ENCODE assay signal across 25 cellular contexts in genomic region chr4:109614466-109614865, GRCh38.
"Had no signal": no experiment of that assay in that cellular context is flagged by ENCODE, and none has a peak within 500 bp of the region (broad histone marks: within the 10 kb centered on the region; RNA-seq: fewer than 3 reads in every experiment).

No MANE protein-coding gene starts in this region.

- H3K79me2 ChIP-seq: hepatocyte had no signal

- H3K4me3 ChIP-seq: ascending aorta, colonic mucosa, dorsolateral prefrontal cortex, hepatocyte, left ventricle myocardium inferior, upper lobe of right lung had no signal

- H3K9me3 Mint-ChIP-seq: activated naive CD8-positive, alpha-beta T cell treated with anti-CD3 and anti-CD28 coated beads, Interleukin-2, amount 50 U/mL, for 24 hours; central memory CD8-positive, alpha-beta T cell; effector memory CD8-positive, alpha-beta T cell; immature natural killer cell; natural killer cell had no signal

- H3K4me1 ChIP-seq: ascending aorta, colonic mucosa, left ventricle myocardium inferior, upper lobe of right lung had no signal

- H3K4me2 ChIP-seq: hepatocyte had no signal

- H3K9me3 ChIP-seq: ascending aorta, colonic mucosa, upper lobe of right lung had no signal

- H3K27me3 Mint-ChIP-seq: activated CD4-positive, alpha-beta memory T cell treated with anti-CD3 and anti-CD28 coated beads, Interleukin-2, amount 10 ng/mL, durations not matched to agents 7 days and 5 days; activated CD8-positive, alpha-beta memory T cell treated with anti-CD3 and anti-CD28 coated beads, Interleukin-2, amount 10 ng/mL, durations not matched to agents 7 days and 5 days; activated naive CD4-positive, alpha-beta T cell treated with anti-CD3 and anti-CD28 coated beads, Interleukin-2, amount 10 ng/mL, durations not matched to agents 7 days and 5 days; activated naive CD8-positive, alpha-beta T cell treated with anti-CD3 and anti-CD28 coated beads, Interleukin-2, amount 50 U/mL, for 24 hours; central memory CD8-positive, alpha-beta T cell; effector memory CD8-positive, alpha-beta T cell; progenitor cell of endocrine pancreas had no signal

- H3K27me3 ChIP-seq: ascending aorta, colonic mucosa, dorsolateral prefrontal cortex, hepatocyte, upper lobe of right lung had no signal

- ATAC-seq: activated CD8-positive, alpha-beta memory T cell treated with anti-CD3 and anti-CD28 coated beads, Interleukin-2, amount 10 ng/mL, durations not matched to agents 7 days and 5 days; activated naive CD8-positive, alpha-beta T cell treated with anti-CD3 and anti-CD28 coated beads, Interleukin-2, amount 50 U/mL, for 24 hours; effector memory CD8-positive, alpha-beta T cell; esophagus mucosa; natural killer cell; upper lobe of right lung had no signal

- H3K4me3 Mint-ChIP-seq: activated CD4-positive, alpha-beta memory T cell treated with anti-CD3 and anti-CD28 coated beads, Interleukin-2, amount 10 ng/mL, durations not matched to agents 7 days and 5 days; activated CD8-positive, alpha-beta memory T cell treated with anti-CD3 and anti-CD28 coated beads, Interleukin-2, amount 10 ng/mL, durations not matched to agents 7 days and 5 days; activated naive CD4-positive, alpha-beta T cell treated with anti-CD3 and anti-CD28 coated beads, Interleukin-2, amount 10 ng/mL, durations not matched to agents 7 days and 5 days; activated naive CD8-positive, alpha-beta T cell treated with anti-CD3 and anti-CD28 coated beads, Interleukin-2, amount 50 U/mL, for 24 hours; central memory CD8-positive, alpha-beta T cell; effector memory CD8-positive, alpha-beta T cell; immature natural killer cell; natural killer cell; T-helper 1 cell treated with Interleukin-12 subunit alpha and Interleukin-12 subunit beta and Interleukin-4 antibody, amounts not matched to agents 30 μg/mL and 1 μg/mL, for 36 hours had no signal

- H3K36me3 ChIP-seq: ascending aorta, colonic mucosa, left ventricle myocardium inferior, upper lobe of right lung had no signal

- H3K27ac Mint-ChIP-seq: activated CD4-positive, alpha-beta memory T cell treated with anti-CD3 and anti-CD28 coated beads, Interleukin-2, amount 10 ng/mL, durations not matched to agents 7 days and 5 days; activated CD8-positive, alpha-beta memory T cell treated with anti-CD3 and anti-CD28 coated beads, Interleukin-2, amount 10 ng/mL, durations not matched to agents 7 days and 5 days; activated naive CD4-positive, alpha-beta T cell treated with anti-CD3 and anti-CD28 coated beads, Interleukin-2, amount 10 ng/mL, durations not matched to agents 7 days and 5 days; activated naive CD8-positive, alpha-beta T cell treated with anti-CD3 and anti-CD28 coated beads, Interleukin-2, amount 50 U/mL, for 24 hours; effector memory CD8-positive, alpha-beta T cell; immature natural killer cell; natural killer cell; progenitor cell of endocrine pancreas; T-helper 1 cell treated with Interleukin-12 subunit alpha and Interleukin-12 subunit beta and Interleukin-4 antibody, amounts not matched to agents 30 μg/mL and 1 μg/mL, for 36 hours had no signal

- H2AFZ ChIP-seq: hepatocyte had no signal

- H3K4me1 Mint-ChIP-seq: activated CD4-positive, alpha-beta memory T cell treated with anti-CD3 and anti-CD28 coated beads, Interleukin-2, amount 10 ng/mL, durations not matched to agents 7 days and 5 days; activated CD8-positive, alpha-beta memory T cell treated with anti-CD3 and anti-CD28 coated beads, Interleukin-2, amount 10 ng/mL, durations not matched to agents 7 days and 5 days had no signal

- H3K27ac ChIP-seq: ascending aorta, colonic mucosa, dorsolateral prefrontal cortex, hepatocyte, left ventricle myocardium inferior, upper lobe of right lung had no signal

- DNase-seq: activated CD4-positive, alpha-beta memory T cell treated with anti-CD3 and anti-CD28 coated beads, Interleukin-2, amount 10 ng/mL, durations not matched to agents 7 days and 5 days; activated CD4-positive, alpha-beta T cell treated with anti-CD3 and anti-CD28 coated beads for 48 hours; activated CD8-positive, alpha-beta memory T cell treated with anti-CD3 and anti-CD28 coated beads, Interleukin-2, amount 10 ng/mL, durations not matched to agents 7 days and 5 days; activated effector memory CD4-positive, alpha-beta T cell treated with anti-CD3 and anti-CD28 coated beads, Interleukin-2, amount 50 U/mL, for 16 hours; activated naive CD4-positive, alpha-beta T cell treated with anti-CD3 and anti-CD28 coated beads, Interleukin-2, amount 10 ng/mL, durations not matched to agents 7 days and 5 days; activated naive CD8-positive, alpha-beta T cell treated with anti-CD3 and anti-CD28 coated beads, Interleukin-2, amount 50 U/mL, for 24 hours; activated T-cell treated with anti-CD3 and anti-CD28 coated beads for 4 hours; colonic mucosa; dorsolateral prefrontal cortex; effector memory CD8-positive, alpha-beta T cell; glutamatergic neuron; immature natural killer cell; kidney glomerular epithelial cell; left ventricle myocardium inferior; midbrain; natural killer cell; stimulated activated CD4-positive, alpha-beta T cell treated with anti-CD3 and anti-CD28 coated beads, Interleukin-4, amount 100 ng/mL, for 24 hours; stimulated activated naive CD4-positive, alpha-beta T cell treated with Interleukin-2 at 50 U/mL for 16 hours; upper lobe of right lung had no signal

- H3K36me3 Mint-ChIP-seq: natural killer cell had no signal
